ENCODE assay signal across 19 cellular contexts in the genomic region with DNA sequence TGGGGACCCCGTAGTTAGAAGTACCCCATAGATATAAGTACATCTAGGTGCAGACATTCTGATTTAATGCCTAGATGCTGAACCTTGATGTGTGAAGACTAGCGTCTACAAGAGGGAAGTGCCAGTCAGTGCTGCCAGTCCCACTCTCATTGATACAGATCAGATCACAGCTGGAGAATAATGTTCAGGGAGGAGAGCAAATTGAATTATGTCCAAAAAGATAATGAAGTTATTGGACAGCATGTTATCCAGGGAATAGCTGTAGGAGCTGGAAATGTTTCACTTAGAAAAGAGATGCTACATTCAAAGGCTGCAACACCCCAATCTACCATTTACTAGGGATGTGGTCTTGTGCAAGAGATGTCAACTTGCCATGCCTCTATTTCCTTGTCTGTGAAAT. TPM values are rescaled to one million over a fixed set of nuclear protein-coding genes. Genes with fewer than 3 reads are reported as not detected.
DNase-seq lines count a peak whose midpoint lies in the region; ATAC-seq and TF ChIP-seq lines count a peak whose summit lies in the region.
"Had no signal": no experiment of that assay in that cellular context is flagged by ENCODE, and none has a peak within 500 bp of the region (broad histone marks: within the 10 kb centered on the region; RNA-seq: fewer than 3 reads in every experiment).

No MANE protein-coding gene starts in this region.

- ATAC-seq in memory B cell (ENCODE audit: low read depth) = no peak
- ATAC-seq: A549 had no signal

- no peaks in the 10 kb centered on the region for H3K79me2 ChIP-seq in SK-N-SH (ENCODE audit: insufficient read depth)

- peak in 1 of 2 experiments; percentile 40; a peak in 1 of 4 replicates for TF ChIP-seq EP300 in SK-N-SH (IDR thresholded peaks at IDR 0.05; ENCODE audit: borderline replicate concordance in 1 of 2, low read depth in 1 of 2, low read length in 1 of 2)

- no peaks in the 10 kb centered on the region for H3K9me2 ChIP-seq in SK-N-SH

- TF ChIP-seq CTCF in BE2C (IDR thresholded peaks at IDR 0.05; ENCODE audit: low read depth, low read length) (no peak), SK-N-SH (IDR thresholded peaks at IDR 0.05) (no peak)

- no peak overlapping the region for H3K4me3 ChIP-seq in BE2C (ENCODE audit: low read depth, low read length)
- H3K4me3 ChIP-seq in SK-N-SH (ENCODE audit: low read depth in 2 of 2, low read length in 1 of 2) = no peak overlapping the region
- H3K4me3 ChIP-seq: A549, BLaER1 had no signal

- H3K9ac ChIP-seq in SK-N-SH = no peak overlapping the region
- H3K9ac ChIP-seq: BLaER1 had no signal

- peak overlapping the region; percentile 26 for H3K27ac Mint-ChIP-seq in memory B cell
- H3K27ac Mint-ChIP-seq: B cell; CD14-positive monocyte; CD4-positive, alpha-beta memory T cell; CD4-positive, CD25-positive, alpha-beta regulatory T cell had no signal

- no peaks in the 10 kb centered on the region for H3K36me3 ChIP-seq in BE2C
- H3K36me3 ChIP-seq in SK-N-SH (replicated peaks in 1 of 2; ENCODE audit: control insufficient read depth in 1 of 2, insufficient read depth in 2 of 2, low read length in 1 of 2) = peaks cover 0 to 3% of the 10 kb centered on the region in 2 experiments

- no peaks in the 10 kb centered on the region for H3K36me3 Mint-ChIP-seq in memory B cell
- H3K36me3 Mint-ChIP-seq: CD14-positive monocyte; CD8-positive, alpha-beta memory T cell had no signal

- H3K4me1 Mint-ChIP-seq in memory B cell = no peaks in the 10 kb centered on the region
- H3K4me1 Mint-ChIP-seq: B cell; CD14-positive monocyte; CD4-positive, alpha-beta memory T cell; CD4-positive, CD25-positive, alpha-beta regulatory T cell; CD8-positive, alpha-beta memory T cell had no signal

- no peak overlapping the region for H2AFZ ChIP-seq in SK-N-SH (ENCODE audit: low read depth)

- H3K27me3 Mint-ChIP-seq in memory B cell = peaks cover 4% of the 10 kb centered on the region
- H3K27me3 Mint-ChIP-seq: CD4-positive, alpha-beta memory T cell; CD4-positive, CD25-positive, alpha-beta regulatory T cell had no signal

- H4K20me1 ChIP-seq in SK-N-SH (ENCODE audit: insufficient read depth) = no peaks in the 10 kb centered on the region
- H4K20me1 ChIP-seq: BLaER1 had no signal

- H3F3A ChIP-seq in SK-N-SH (replicated peaks; ENCODE audit: insufficient read depth) = no peaks in the 10 kb centered on the region

- CTCF ChIA-PET in SK-N-SH (lab: Yijun Ruan, JAX) = interaction anchor here (0.7 to 2.0 kb wide), 17 partner anchors 9 to 272 kb away, joined by 3 to 11 read pairs (median 4); a partner anchor contains a TSS

- H3K27me3 ChIP-seq in BE2C (no peaks in the 10 kb centered on the region), SK-N-SH (ENCODE audit: insufficient read depth) (no peaks in the 10 kb centered on the region; the same call in 1 of the 2 replicates)
- H3K27me3 ChIP-seq: BLaER1 had no signal

- H3K9me3 ChIP-seq in BE2C = no peaks in the 10 kb centered on the region
- no peaks in the 10 kb centered on the region for H3K9me3 ChIP-seq in SK-N-SH
- H3K9me3 ChIP-seq: A549, BLaER1 had no signal

- no peak overlapping the region for H3K4me3 Mint-ChIP-seq in memory B cell
- H3K4me3 Mint-ChIP-seq: B cell; CD14-positive monocyte; CD4-positive, alpha-beta memory T cell; CD4-positive, CD25-positive, alpha-beta regulatory T cell; CD8-positive, alpha-beta memory T cell had no signal

- POLR2A ChIA-PET in SK-N-SH (lab: Yijun Ruan, JAX) = interaction anchor here (1.1 to 1.3 kb wide), 3 partner anchors 21 to 91 kb away, joined by 3 to 5 read pairs (median 3); a partner anchor contains a TSS

- WGBS in SK-N-SH (ENCODE audit: low lambda C conversion rate) = 29% methylated on average over 2 of the region's 2 CpGs

- H3K27ac ChIP-seq in SK-N-SH (ENCODE audit: low read depth in 2 of 2, low read length in 1 of 2) = no peak overlapping the region
- H3K27ac ChIP-seq: 22Rv1, A549, BLaER1 had no signal

- no peaks in the 10 kb centered on the region for H3K9me3 Mint-ChIP-seq in memory B cell
- H3K9me3 Mint-ChIP-seq: CD4-positive, alpha-beta memory T cell; CD8-positive, alpha-beta memory T cell had no signal

- TF ChIP-seq RAD21 in SK-N-SH (IDR thresholded peaks at IDR 0.05; ENCODE audit: low read length) = no peak

- DNase-seq in BE2C (peak; percentile 22), SK-N-SH (peak; percentile 68), memory B cell (ENCODE audit: low spot score in 2 of 2) (no peak), retina (no peak), D341Med (ENCODE audit: low spot score) (no peak)
- no peak for DNase-seq in stimulated activated CD4-positive, alpha-beta T cell treated with anti-CD3 and anti-CD28 coated beads, Interleukin-12 subunit alpha, Interleukin-12 subunit beta, amount 100 ng/mL, for 4 hours
- DNase-seq: AML-193; C1 segment of cervical spinal cord; CD4-positive, alpha-beta memory T cell; CD4-positive, CD25-positive, alpha-beta regulatory T cell; CD8-positive, alpha-beta memory T cell; COR-L47; DMS79 treated with DMSO at 0.1 percent for 48 hours; GF-D8 had no signal

- no peak overlapping the region for H3K4me2 ChIP-seq in SK-N-SH
- H3K4me2 ChIP-seq: A549, BLaER1 had no signal

- peaks cover 4% of the 10 kb centered on the region; the same call in 1 of the 2 replicates for H3K4me1 ChIP-seq in BE2C
- peaks cover 0 to 4% of the 10 kb centered on the region in 2 experiments; a peak in 1 of 4 replicates for H3K4me1 ChIP-seq in SK-N-SH (ENCODE audit: control insufficient read depth in 1 of 2, insufficient read depth in 2 of 2, low read depth in 1 of 2, low read length in 1 of 2)
- H3K4me1 ChIP-seq: A549, BLaER1 had no signal

TF ChIP-seq in SK-N-SH, 30 proteins besides CTCF, POLR2A, EP300 and RAD21 (continues in another document):
- TF ChIP-seq, protein P1, sequence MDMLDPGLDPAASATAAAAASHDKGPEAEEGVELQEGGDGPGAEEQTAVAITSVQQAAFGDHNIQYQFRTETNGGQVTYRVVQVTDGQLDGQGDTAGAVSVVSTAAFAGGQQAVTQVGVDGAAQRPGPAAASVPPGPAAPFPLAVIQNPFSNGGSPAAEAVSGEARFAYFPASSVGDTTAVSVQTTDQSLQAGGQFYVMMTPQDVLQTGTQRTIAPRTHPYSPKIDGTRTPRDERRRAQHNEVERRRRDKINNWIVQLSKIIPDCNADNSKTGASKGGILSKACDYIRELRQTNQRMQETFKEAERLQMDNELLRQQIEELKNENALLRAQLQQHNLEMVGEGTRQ (IDR thresholded peaks at IDR 0.05; ENCODE audit: borderline replicate concordance, low read depth, low read length) = no peak
- peak; percentile 83 for TF ChIP-seq GATA2 (CRISPR knock-in tag; IDR thresholded peaks at IDR 0.05)
- no peak for TF ChIP-seq SMC3 (IDR thresholded peaks at IDR 0.05; ENCODE audit: low read depth, low read length)
- TF ChIP-seq SIN3A (IDR thresholded peaks at IDR 0.05; ENCODE audit: borderline replicate concordance, low read depth, low read length) = no peak
- TF ChIP-seq ELF1 (IDR thresholded peaks at IDR 0.05) = no peak
- no peak for TF ChIP-seq MEF2A (IDR thresholded peaks at IDR 0.05; ENCODE audit: borderline replicate concordance, low read depth)
- TF ChIP-seq, protein P2, sequence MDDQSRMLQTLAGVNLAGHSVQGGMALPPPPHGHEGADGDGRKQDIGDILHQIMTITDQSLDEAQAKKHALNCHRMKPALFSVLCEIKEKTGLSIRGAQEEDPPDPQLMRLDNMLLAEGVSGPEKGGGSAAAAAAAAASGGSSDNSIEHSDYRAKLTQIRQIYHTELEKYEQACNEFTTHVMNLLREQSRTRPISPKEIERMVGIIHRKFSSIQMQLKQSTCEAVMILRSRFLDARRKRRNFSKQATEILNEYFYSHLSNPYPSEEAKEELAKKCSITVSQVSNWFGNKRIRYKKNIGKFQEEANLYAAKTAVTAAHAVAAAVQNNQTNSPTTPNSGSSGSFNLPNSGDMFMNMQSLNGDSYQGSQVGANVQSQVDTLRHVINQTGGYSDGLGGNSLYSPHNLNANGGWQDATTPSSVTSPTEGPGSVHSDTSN (IDR thresholded peaks at IDR 0.05) = no peak
- no peak for TF ChIP-seq TCF12 (IDR thresholded peaks at IDR 0.05)
- TF ChIP-seq, protein P3, sequence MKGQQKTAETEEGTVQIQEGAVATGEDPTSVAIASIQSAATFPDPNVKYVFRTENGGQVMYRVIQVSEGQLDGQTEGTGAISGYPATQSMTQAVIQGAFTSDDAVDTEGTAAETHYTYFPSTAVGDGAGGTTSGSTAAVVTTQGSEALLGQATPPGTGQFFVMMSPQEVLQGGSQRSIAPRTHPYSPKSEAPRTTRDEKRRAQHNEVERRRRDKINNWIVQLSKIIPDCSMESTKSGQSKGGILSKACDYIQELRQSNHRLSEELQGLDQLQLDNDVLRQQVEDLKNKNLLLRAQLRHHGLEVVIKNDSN (IDR thresholded peaks at IDR 0.05; ENCODE audit: borderline replicate concordance, low read depth) = no peak

RNA-seq across cellular contexts. Expression of a gene that starts 15.9 kb away (rescaled TPM):
- 0.74 TPM for polyA plus RNA-seq in BE2C (2012; ENCODE audit: insufficient read depth, insufficient read length, low read depth)
- not detected in 2 replicates for polyA plus RNA-seq in SK-N-SH (2012; rRNA removed)
- not detected in 2 replicates for polyA plus RNA-seq in SK-N-SH (2012; cell fraction: cytosol; rRNA removed)
- 0.04 and 0.05 TPM in 2 replicates for polyA plus RNA-seq in SK-N-SH (2012; cell fraction: nucleus; rRNA removed)
- polyA plus RNA-seq: CD14-positive monocyte; CD4-positive, alpha-beta memory T cell; CD4-positive, CD25-positive, alpha-beta regulatory T cell; CD8-positive, alpha-beta memory T cell had no signal

RNA-seq across cellular contexts. Expression of a gene that starts 21.0 kb away (rescaled TPM):
- 1.6 TPM for polyA plus RNA-seq in BE2C (2012; ENCODE audit: insufficient read depth, insufficient read length, low read depth)
- polyA plus RNA-seq in SK-N-SH (2012; rRNA removed) = 0.74 and 1.3 TPM in 2 replicates
- 0.81 and 0.83 TPM in 2 replicates for polyA plus RNA-seq in SK-N-SH (2012; cell fraction: cytosol; rRNA removed)
- 0.58 and 1.0 TPM in 2 replicates for polyA plus RNA-seq in SK-N-SH (2012; cell fraction: nucleus; rRNA removed)

RNA-seq across cellular contexts. Expression of a gene that starts 30.3 kb away (rescaled TPM):
- polyA plus RNA-seq in BE2C (2012; ENCODE audit: insufficient read depth, insufficient read length, low read depth) = not detected
- 0.03 TPM in 1 of 2 replicates, not detected in the other for polyA plus RNA-seq in SK-N-SH (2012; rRNA removed)
- 0.01 TPM in 1 of 2 replicates, not detected in the other for polyA plus RNA-seq in SK-N-SH (2012; cell fraction: cytosol; rRNA removed)
- 0.02 and 0.05 TPM in 2 replicates for polyA plus RNA-seq in SK-N-SH (2012; cell fraction: nucleus; rRNA removed)

RNA-seq across cellular contexts. Expression of a gene that starts 43.6 kb away (rescaled TPM):
- polyA plus RNA-seq in BE2C (2012; ENCODE audit: insufficient read depth, insufficient read length, low read depth) = 75.8 TPM
- 22.5 and 23.2 TPM in 2 replicates for polyA plus RNA-seq in SK-N-SH (2012; rRNA removed)
- 27.4 and 27.9 TPM in 2 replicates for polyA plus RNA-seq in SK-N-SH (2012; cell fraction: cytosol; rRNA removed)
- 17.7 and 22.0 TPM in 2 replicates for polyA plus RNA-seq in SK-N-SH (2012; cell fraction: nucleus; rRNA removed)

RNA-seq across cellular contexts. Expression of a gene that starts 43.7 kb away (rescaled TPM):
- 40.2 TPM for polyA plus RNA-seq in BE2C (2012; ENCODE audit: insufficient read depth, insufficient read length, low read depth)
- polyA plus RNA-seq in SK-N-SH (2012; rRNA removed) = 29.6 and 31.0 TPM in 2 replicates
- 42.2 and 73.5 TPM in 2 replicates for polyA plus RNA-seq in SK-N-SH (2012; cell fraction: cytosol; rRNA removed)
- polyA plus RNA-seq in SK-N-SH (2012; cell fraction: nucleus; rRNA removed) = 15.6 and 18.9 TPM in 2 replicates

Comparison
In these comparisons a context has a peak if more than half of its experiments do, and no peak if none do; other contexts are left out.
1. DNase-seq: peak in BE2C (single experiment) and SK-N-SH (single experiment); none in memory B cell (0 of 2), stimulated activated CD4-positive, alpha-beta T cell treated with anti-CD3 and anti-CD28 coated beads, Interleukin-12 subunit alpha, Interleukin-12 subunit beta, amount 100 ng/mL, for 4 hours (single experiment), retina (single experiment) and D341Med (single experiment).